In genomic region chr6:27870486-27870885, GRCh38 we compare ENCODE assay signal across 2 cellular contexts.
TF ChIP-seq lines count a peak whose summit lies in the region.

No MANE protein-coding gene starts in this region.

TF ChIP-seq in GM23338, 12 proteins besides CTCF, POLR2A, EP300 and RAD21 (continued from another document):
- TF ChIP-seq, protein P1, sequence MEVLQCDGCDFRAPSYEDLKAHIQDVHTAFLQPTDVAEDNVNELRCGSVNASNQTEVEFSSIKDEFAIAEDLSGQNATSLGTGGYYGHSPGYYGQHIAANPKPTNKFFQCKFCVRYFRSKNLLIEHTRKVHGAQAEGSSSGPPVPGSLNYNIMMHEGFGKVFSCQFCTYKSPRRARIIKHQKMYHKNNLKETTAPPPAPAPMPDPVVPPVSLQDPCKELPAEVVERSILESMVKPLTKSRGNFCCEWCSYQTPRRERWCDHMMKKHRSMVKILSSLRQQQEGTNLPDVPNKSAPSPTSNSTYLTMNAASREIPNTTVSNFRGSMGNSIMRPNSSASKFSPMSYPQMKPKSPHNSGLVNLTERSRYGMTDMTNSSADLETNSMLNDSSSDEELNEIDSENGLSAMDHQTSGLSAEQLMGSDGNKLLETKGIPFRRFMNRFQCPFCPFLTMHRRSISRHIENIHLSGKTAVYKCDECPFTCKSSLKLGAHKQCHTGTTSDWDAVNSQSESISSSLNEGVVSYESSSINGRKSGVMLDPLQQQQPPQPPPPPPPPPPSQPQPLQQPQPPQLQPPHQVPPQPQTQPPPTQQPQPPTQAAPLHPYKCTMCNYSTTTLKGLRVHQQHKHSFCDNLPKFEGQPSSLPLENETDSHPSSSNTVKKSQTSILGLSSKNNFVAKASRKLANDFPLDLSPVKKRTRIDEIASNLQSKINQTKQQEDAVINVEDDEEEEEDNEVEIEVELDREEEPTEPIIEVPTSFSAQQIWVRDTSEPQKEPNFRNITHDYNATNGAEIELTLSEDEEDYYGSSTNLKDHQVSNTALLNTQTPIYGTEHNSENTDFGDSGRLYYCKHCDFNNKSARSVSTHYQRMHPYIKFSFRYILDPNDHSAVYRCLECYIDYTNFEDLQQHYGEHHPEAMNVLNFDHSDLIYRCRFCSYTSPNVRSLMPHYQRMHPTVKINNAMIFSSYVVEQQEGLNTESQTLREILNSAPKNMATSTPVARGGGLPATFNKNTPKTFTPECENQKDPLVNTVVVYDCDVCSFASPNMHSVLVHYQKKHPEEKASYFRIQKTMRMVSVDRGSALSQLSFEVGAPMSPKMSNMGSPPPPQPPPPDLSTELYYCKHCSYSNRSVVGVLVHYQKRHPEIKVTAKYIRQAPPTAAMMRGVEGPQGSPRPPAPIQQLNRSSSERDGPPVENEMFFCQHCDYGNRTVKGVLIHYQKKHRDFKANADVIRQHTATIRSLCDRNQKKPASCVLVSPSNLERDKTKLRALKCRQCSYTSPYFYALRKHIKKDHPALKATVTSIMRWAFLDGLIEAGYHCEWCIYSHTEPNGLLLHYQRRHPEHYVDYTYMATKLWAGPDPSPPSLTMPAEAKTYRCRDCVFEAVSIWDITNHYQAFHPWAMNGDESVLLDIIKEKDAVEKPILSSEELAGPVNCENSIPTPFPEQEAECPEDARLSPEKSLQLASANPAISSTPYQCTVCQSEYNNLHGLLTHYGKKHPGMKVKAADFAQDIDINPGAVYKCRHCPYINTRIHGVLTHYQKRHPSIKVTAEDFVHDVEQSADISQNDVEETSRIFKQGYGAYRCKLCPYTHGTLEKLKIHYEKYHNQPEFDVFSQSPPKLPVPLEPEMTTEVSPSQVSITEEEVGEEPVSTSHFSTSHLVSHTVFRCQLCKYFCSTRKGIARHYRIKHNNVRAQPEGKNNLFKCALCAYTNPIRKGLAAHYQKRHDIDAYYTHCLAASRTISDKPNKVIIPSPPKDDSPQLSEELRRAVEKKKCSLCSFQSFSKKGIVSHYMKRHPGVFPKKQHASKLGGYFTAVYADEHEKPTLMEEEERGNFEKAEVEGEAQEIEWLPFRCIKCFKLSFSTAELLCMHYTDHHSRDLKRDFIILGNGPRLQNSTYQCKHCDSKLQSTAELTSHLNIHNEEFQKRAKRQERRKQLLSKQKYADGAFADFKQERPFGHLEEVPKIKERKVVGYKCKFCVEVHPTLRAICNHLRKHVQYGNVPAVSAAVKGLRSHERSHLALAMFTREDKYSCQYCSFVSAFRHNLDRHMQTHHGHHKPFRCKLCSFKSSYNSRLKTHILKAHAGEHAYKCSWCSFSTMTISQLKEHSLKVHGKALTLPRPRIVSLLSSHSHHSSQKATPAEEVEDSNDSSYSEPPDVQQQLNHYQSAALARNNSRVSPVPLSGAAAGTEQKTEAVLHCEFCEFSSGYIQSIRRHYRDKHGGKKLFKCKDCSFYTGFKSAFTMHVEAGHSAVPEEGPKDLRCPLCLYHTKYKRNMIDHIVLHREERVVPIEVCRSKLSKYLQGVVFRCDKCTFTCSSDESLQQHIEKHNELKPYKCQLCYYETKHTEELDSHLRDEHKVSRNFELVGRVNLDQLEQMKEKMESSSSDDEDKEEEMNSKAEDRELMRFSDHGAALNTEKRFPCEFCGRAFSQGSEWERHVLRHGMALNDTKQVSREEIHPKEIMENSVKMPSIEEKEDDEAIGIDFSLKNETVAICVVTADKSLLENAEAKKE (CRISPR knock-in tag; IDR thresholded peaks at IDR 0.05) = no peak

TF ChIP-seq in WTC11, 78 proteins besides CTCF, POLR2A, EP300 and RAD21 (continued from another document):
- no peak for TF ChIP-seq ATF2 (CRISPR knock-in tag; IDR thresholded peaks at IDR 0.05; ENCODE audit: borderline replicate concordance, low read depth)
- no peak for TF ChIP-seq ELF4 (CRISPR knock-in tag; IDR thresholded peaks at IDR 0.05; ENCODE audit: low read depth)
- TF ChIP-seq, protein P2, sequence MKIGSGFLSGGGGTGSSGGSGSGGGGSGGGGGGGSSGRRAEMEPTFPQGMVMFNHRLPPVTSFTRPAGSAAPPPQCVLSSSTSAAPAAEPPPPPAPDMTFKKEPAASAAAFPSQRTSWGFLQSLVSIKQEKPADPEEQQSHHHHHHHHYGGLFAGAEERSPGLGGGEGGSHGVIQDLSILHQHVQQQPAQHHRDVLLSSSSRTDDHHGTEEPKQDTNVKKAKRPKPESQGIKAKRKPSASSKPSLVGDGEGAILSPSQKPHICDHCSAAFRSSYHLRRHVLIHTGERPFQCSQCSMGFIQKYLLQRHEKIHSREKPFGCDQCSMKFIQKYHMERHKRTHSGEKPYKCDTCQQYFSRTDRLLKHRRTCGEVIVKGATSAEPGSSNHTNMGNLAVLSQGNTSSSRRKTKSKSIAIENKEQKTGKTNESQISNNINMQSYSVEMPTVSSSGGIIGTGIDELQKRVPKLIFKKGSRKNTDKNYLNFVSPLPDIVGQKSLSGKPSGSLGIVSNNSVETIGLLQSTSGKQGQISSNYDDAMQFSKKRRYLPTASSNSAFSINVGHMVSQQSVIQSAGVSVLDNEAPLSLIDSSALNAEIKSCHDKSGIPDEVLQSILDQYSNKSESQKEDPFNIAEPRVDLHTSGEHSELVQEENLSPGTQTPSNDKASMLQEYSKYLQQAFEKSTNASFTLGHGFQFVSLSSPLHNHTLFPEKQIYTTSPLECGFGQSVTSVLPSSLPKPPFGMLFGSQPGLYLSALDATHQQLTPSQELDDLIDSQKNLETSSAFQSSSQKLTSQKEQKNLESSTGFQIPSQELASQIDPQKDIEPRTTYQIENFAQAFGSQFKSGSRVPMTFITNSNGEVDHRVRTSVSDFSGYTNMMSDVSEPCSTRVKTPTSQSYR (CRISPR knock-in tag; IDR thresholded peaks at IDR 0.05) = no peak
- TF ChIP-seq, protein P3, sequence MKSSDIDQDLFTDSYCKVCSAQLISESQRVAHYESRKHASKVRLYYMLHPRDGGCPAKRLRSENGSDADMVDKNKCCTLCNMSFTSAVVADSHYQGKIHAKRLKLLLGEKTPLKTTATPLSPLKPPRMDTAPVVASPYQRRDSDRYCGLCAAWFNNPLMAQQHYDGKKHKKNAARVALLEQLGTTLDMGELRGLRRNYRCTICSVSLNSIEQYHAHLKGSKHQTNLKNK (CRISPR knock-in tag; IDR thresholded peaks at IDR 0.05) = no peak
- no peak for TF ChIP-seq TEAD1 (CRISPR knock-in tag; IDR thresholded peaks at IDR 0.05)
- no peak for TF ChIP-seq MXD4 (CRISPR knock-in tag; IDR thresholded peaks at IDR 0.05; ENCODE audit: borderline replicate concordance)
- no peak for TF ChIP-seq ZNF416 (CRISPR knock-in tag; IDR thresholded peaks at IDR 0.05)
- no peak for TF ChIP-seq FOXK1 (CRISPR knock-in tag; IDR thresholded peaks at IDR 0.05)
- no peak for TF ChIP-seq KAT7 (CRISPR knock-in tag; IDR thresholded peaks at IDR 0.05; ENCODE audit: borderline replicate concordance)
- no peak for TF ChIP-seq ZBTB21 (CRISPR knock-in tag; IDR thresholded peaks at IDR 0.05; ENCODE audit: borderline replicate concordance)
